ENCODE assay signal across 8 cellular contexts in genomic region chr12:116818948-116819832, GRCh38.
DNase-seq lines count a peak whose midpoint lies in the region; ATAC-seq lines count a peak whose summit lies in the region.

No MANE protein-coding gene starts in this region.

- H3K4me3 Mint-ChIP-seq in IgD-negative memory B cell, result peak overlapping the region; percentile 81 to 97 (median 95)
- H3K4me3 Mint-ChIP-seq in activated T-cell treated with anti-CD3 and anti-CD28 coated beads, Interleukin-2, amount 50 U/mL, for 4 hours, result peak overlapping the region; percentile 87

- no peaks in the 10 kb centered on the region for H3K36me3 Mint-ChIP-seq in IgD-negative memory B cell
- H3K36me3 Mint-ChIP-seq in activated T-cell treated with anti-CD3 and anti-CD28 coated beads, Interleukin-2, amount 50 U/mL, for 4 hours (ENCODE audit: insufficient read depth), result peaks cover 1% of the 10 kb centered on the region

- peak overlapping the region; percentile 92 to 99 (median 94) for H3K27ac Mint-ChIP-seq in IgD-negative memory B cell

- H3K27me3 ChIP-seq in muscle layer of duodenum (ENCODE audit: low read depth, low read length), result no peaks in the 10 kb centered on the region

- H3K27ac ChIP-seq in muscle layer of duodenum (ENCODE audit: low read length), result peak overlapping the region; percentile 97

- peak overlapping the region; percentile 75 to 94 for H3K4me3 ChIP-seq in muscle layer of duodenum (ENCODE audit: low read depth in 1 of 2, low read length in 2 of 2)

- peaks cover 0 to 3% of the 10 kb centered on the region in 2 donors for H3K36me3 ChIP-seq in muscle layer of duodenum (ENCODE audit: control insufficient read depth in 1 of 2, insufficient read depth in 2 of 2, low read length in 2 of 2)

- no peaks in the 10 kb centered on the region for H3K9me3 ChIP-seq in muscle layer of duodenum (ENCODE audit: control insufficient read depth in 1 of 2, low read length in 2 of 2)

- DNase-seq in DMS153 (lab: John Stamatoyannopoulos, UW), result peak; percentile 86
- DNase-seq in OCI-M1 (lab: John Stamatoyannopoulos, UW), result peak; percentile 94
- peak; percentile 92 for DNase-seq in activated T-cell treated with anti-CD3 and anti-CD28 coated beads, Interleukin-2, amount 50 U/mL, for 4 hours
- DNase-seq in stimulated activated CD8-positive, alpha-beta memory T cell treated with anti-CD3 and anti-CD28 coated beads, Interleukin-7, amount 100 ng/mL, for 24 hours (ENCODE audit: low read depth), result peak; percentile 74

- no peaks in the 10 kb centered on the region for H3K9me3 Mint-ChIP-seq in IgD-negative memory B cell
- H3K9me3 Mint-ChIP-seq in activated T-cell treated with anti-CD3 and anti-CD28 coated beads, Interleukin-2, amount 50 U/mL, for 4 hours, result no peaks in the 10 kb centered on the region

- peaks cover 26 to 38% (median 31%) of the 10 kb centered on the region in 3 donors for H3K4me1 Mint-ChIP-seq in IgD-negative memory B cell
- H3K4me1 Mint-ChIP-seq in activated T-cell treated with anti-CD3 and anti-CD28 coated beads, Interleukin-2, amount 50 U/mL, for 4 hours (ENCODE audit: low read depth), result peaks cover 21% of the 10 kb centered on the region

- ATAC-seq in GM21529 (IDR thresholded peaks at IDR 0.05; ENCODE audit: unreplicated experiment) (peak; percentile 80), esophagus mucosa (peak; percentile 98)
- ATAC-seq in activated T-cell treated with anti-CD3 and anti-CD28 coated beads, Interleukin-2, amount 50 U/mL, for 4 hours, result peak; percentile 96 to 97

- no peaks in the 10 kb centered on the region for H3K27me3 Mint-ChIP-seq in IgD-negative memory B cell
- H3K27me3 Mint-ChIP-seq in activated T-cell treated with anti-CD3 and anti-CD28 coated beads, Interleukin-2, amount 50 U/mL, for 4 hours (ENCODE audit: low read depth), result no peaks in the 10 kb centered on the region

- H3K4me1 ChIP-seq in muscle layer of duodenum (ENCODE audit: control insufficient read depth in 1 of 2, insufficient read depth in 2 of 2, low read length in 2 of 2), result peaks cover 4 to 9% of the 10 kb centered on the region in 2 donors

Comparison
In these comparisons a context has a peak if more than half of its experiments do, and no peak if none do; other contexts are left out.
1. Peak in every context shown above with its lines: DNase-seq, ATAC-seq, H3K4me3 ChIP-seq and H3K27ac ChIP-seq.